Comparison of ENCODE assay signal across 9 cellular contexts in the genomic region with DNA sequence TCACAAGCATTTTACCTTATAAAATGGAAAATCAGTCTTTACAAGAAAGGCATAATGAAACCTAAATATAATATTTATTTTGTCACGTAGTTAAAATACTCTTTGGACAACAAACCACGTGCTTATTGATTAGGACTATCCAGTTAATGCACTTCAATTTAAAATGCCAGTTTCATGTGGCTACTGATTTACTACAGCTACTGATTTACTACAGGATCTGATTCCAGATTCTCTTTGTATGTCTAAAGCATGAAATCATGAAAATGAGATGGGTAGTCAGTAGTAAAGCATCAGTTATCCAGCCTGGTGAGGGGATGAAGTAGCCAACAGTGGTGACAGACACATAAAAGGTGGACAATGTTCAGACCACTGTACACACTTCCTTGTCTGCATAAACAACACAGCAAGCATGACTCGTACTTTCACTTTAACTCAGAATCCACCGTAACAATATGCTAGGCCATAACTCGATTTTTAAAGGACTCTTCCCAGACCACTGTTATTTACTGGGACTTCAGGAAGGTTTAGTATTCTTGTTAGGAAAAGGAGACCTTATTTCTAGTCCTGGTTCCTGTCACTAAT. TPM values are rescaled to one million over a fixed set of nuclear protein-coding genes. Genes with fewer than 3 reads are reported as not detected.
DNase-seq lines count a peak whose midpoint lies in the region; ATAC-seq and TF ChIP-seq lines count a peak whose summit lies in the region.
"Had no signal": no experiment of that assay in that cellular context is flagged by ENCODE, and none has a peak within 500 bp of the region (broad histone marks: within the 10 kb centered on the region; RNA-seq: fewer than 3 reads in every experiment).

No MANE protein-coding gene starts in this region.

- H3K4me1 ChIP-seq in body of pancreas (peaks cover 14% of the 10 kb centered on the region), SJCRH30 (no peaks in the 10 kb centered on the region)

- H3K27me3 ChIP-seq in body of pancreas, result no peaks in the 10 kb centered on the region
- no peaks in the 10 kb centered on the region for H3K27me3 ChIP-seq in SJCRH30
- H3K27me3 ChIP-seq: transverse colon had no signal

- no peaks in the 10 kb centered on the region for H3K9me3 ChIP-seq in body of pancreas
- no peaks in the 10 kb centered on the region for H3K9me3 ChIP-seq in SJCRH30 (replicated peaks)
- H3K9me3 ChIP-seq: transverse colon had no signal

- H3K27ac ChIP-seq in body of pancreas, result peak overlapping the region in 2 of 4 donors; percentile 32 to 48
- no peak overlapping the region for H3K27ac ChIP-seq in SJCRH30

- no peak overlapping the region for H3K4me3 ChIP-seq in body of pancreas
- no peak overlapping the region for H3K4me3 ChIP-seq in SJCRH30
- H3K4me3 ChIP-seq: transverse colon had no signal

- ATAC-seq in GM19025 (IDR thresholded peaks at IDR 0.05; ENCODE audit: low read depth, unreplicated experiment) (peak; percentile 72), HG03196 (IDR thresholded peaks at IDR 0.05; ENCODE audit: unreplicated experiment) (peak; percentile 64), body of pancreas (peak; percentile 56)

- TF ChIP-seq POLR2A in body of pancreas (IDR thresholded peaks at IDR 0.05), result no peak

- TF ChIP-seq CTCF in body of pancreas (IDR thresholded peaks at IDR 0.05), result no peak

- DNase-seq in body of pancreas, result no peak
- peak; percentile 66 for DNase-seq in renal cortical epithelial cell (ENCODE audit: low read depth)
- no peak for DNase-seq in SJCRH30
- no peak for DNase-seq in NCI-H128 (lab: John Stamatoyannopoulos, UW; ENCODE audit: unreplicated experiment)
- no peak for DNase-seq in T1000 (lab: John Stamatoyannopoulos, UW)
- DNase-seq: NCI-H510A treated with DMSO at 0.1 percent for 48 hours, transverse colon had no signal

- intact Hi-C loops in body of pancreas (cut with DNase I), result no loop called here

- WGBS in body of pancreas, 2 donors, result 18 to 26% methylated on average over 5 of the region's 5 CpGs

- H3K36me3 ChIP-seq in body of pancreas (replicated peaks in 1 of 2; ENCODE audit: insufficient read depth in 1 of 2, low read depth in 2 of 2) (peaks cover 0 to 14% of the 10 kb centered on the region in 2 donors), SJCRH30 (peaks cover 75% of the 10 kb centered on the region)

RNA-seq across cellular contexts. Expression of gene ACAA2, which starts 24.9 kb away (rescaled TPM):
- total RNA-seq in body of pancreas, result 10 to 100 TPM; 42.8 to 44.8 TPM
- total RNA-seq in renal cortical epithelial cell, result 66.0 and 110 TPM in 2 replicates
- total RNA-seq in SJCRH30 (2014; rRNA removed; shearing (Covaris generic)), result 126 and 133 TPM in 2 replicates
